In genomic region chr6:144063744-144064401, GRCh38 we compare ENCODE assay signal across 8 cellular contexts. TPM values are rescaled to one million over a fixed set of nuclear protein-coding genes. Genes with fewer than 3 reads are reported as not detected.
DNase-seq lines count a peak whose midpoint lies in the region; ATAC-seq and TF ChIP-seq lines count a peak whose summit lies in the region.

No MANE protein-coding gene starts in this region.

- no peaks in the 10 kb centered on the region for H3K79me2 ChIP-seq in HCT116 (ENCODE audit: insufficient read depth, low read length)

- in situ Hi-C loops in gastrocnemius medialis (cut with MboI; ENCODE audit: low sequenced_read_pairs in 4 of 4), result no loop called here

- POLR2A ChIA-PET in HCT116 (lab: Charles Lee), result no interaction called here

- TF ChIP-seq RAD21 in HCT116 (IDR thresholded peaks at IDR 0.05; ENCODE audit: low read depth), result 0 out of 2 replicates have a peak, but pooled peaks have one; percentile 13

- H3K27me3 ChIP-seq in HCT116 (ENCODE audit: insufficient read depth, low read length), result no peaks in the 10 kb centered on the region
- H3K27me3 ChIP-seq in adipocyte (replicated peaks; ENCODE audit: control insufficient read depth, insufficient read depth, low read length), result peaks cover 29% of the 10 kb centered on the region
- peaks cover 8 to 19% (median 19%) of the 10 kb centered on the region in 3 donors for H3K27me3 ChIP-seq in gastrocnemius medialis

- RAD21 ChIA-PET in HCT116 (lab: Charles Lee; ENCODE audit: low non-redundant PET in 1 of 2, low total read pairs in 2 of 2, uncharacterized antibody in 2 of 2, unreplicated experiment in 2 of 2), result no interaction called here

- H3K27ac ChIP-seq in HCT116 (ENCODE audit: low read depth, low read length), result peak overlapping the region; percentile 27; the same call in 1 of the 2 replicates
- H3K27ac ChIP-seq in gastrocnemius medialis, result peak overlapping the region in 1 of 4 donors; percentile 21

- TF ChIP-seq POLR2A in HCT116 (IDR thresholded peaks at IDR 0.05; ENCODE audit: borderline replicate concordance, extremely low read depth, insufficient read depth, insufficient read length), result no peak
- peak; percentile 27 to 57 for TF ChIP-seq POLR2A in gastrocnemius medialis (IDR thresholded peaks at IDR 0.05)

- H4K20me1 ChIP-seq in HCT116 (ENCODE audit: insufficient read depth), result no peaks in the 10 kb centered on the region

- H3K4me2 ChIP-seq in HCT116 (ENCODE audit: low read length), result peak overlapping the region; percentile 98

- BruUV-seq in HCT116 (replicated peaks; lab: Mats Ljungman, UMichigan), result no TSS peak

- H3K9me3 ChIP-seq in HCT116 (ENCODE audit: control insufficient read depth in 1 of 2, insufficient read depth in 1 of 2, low read depth in 1 of 2, low read length in 2 of 2) (no peaks in the 10 kb centered on the region), adipocyte (ENCODE audit: control insufficient read depth, low read length) (no peaks in the 10 kb centered on the region), gastrocnemius medialis (no peaks in the 10 kb centered on the region)

- peak overlapping the region; percentile 65 for H3K9ac ChIP-seq in HCT116 (ENCODE audit: low read length)
- peak overlapping the region; percentile 46 for H3K9ac ChIP-seq in adipocyte (ENCODE audit: low read length)

- TF ChIP-seq CTCF in GM12872 (IDR thresholded peaks at IDR 0.05; ENCODE audit: insufficient read depth, low read depth, low read length) (0 out of 3 replicates have a peak, but pooled peaks have one; percentile 13), HCT116 (IDR thresholded peaks at IDR 0.05 in 2 of 3, conservative IDR thresholded peaks at IDR 0.05 in 1 of 3; ENCODE audit: borderline replicate concordance in 1 of 3, insufficient read depth in 1 of 3, low read depth in 2 of 3, low read length in 2 of 3) (peak in 1 of 3 experiments; percentile 21; a peak in 2 of 6 replicates), gastrocnemius medialis (IDR thresholded peaks at IDR 0.05 in 4 of 5, conservative IDR thresholded peaks at IDR 0.05 in 1 of 5) (peak in 3 of 5 experiments; percentile 8 to 44 (median 38))

- DNase-seq in HCT116 (ENCODE audit: low read depth, low spot score) (peak; percentile 57), M059J (ENCODE audit: low read depth) (peak; percentile 68), T follicular helper cell (ENCODE audit: low read depth) (peak; percentile 84), adipocyte (ENCODE audit: low read depth) (peak; percentile 72), hypothalamus (lab: John Stamatoyannopoulos, UW) (peak in 47 of 51 donors; percentile 4 to 75 (median 46)), gastrocnemius medialis (peak; percentile 63 to 65), SHP77 treated with DMSO at 0.1 percent for 48 hours (lab: John Stamatoyannopoulos, UW) (no peak)

- peak overlapping the region; percentile 94 for H2AFZ ChIP-seq in HCT116 (ENCODE audit: low read depth, low read length, poor library complexity, severe bottlenecking)

- H3K36me3 ChIP-seq in HCT116 (ENCODE audit: control insufficient read depth in 1 of 2, insufficient read depth in 2 of 2, low read length in 2 of 2), result no peaks in the 10 kb centered on the region
- H3K36me3 ChIP-seq in adipocyte (ENCODE audit: control insufficient read depth, insufficient read depth, low read length, severe bottlenecking), result no peaks in the 10 kb centered on the region
- H3K36me3 ChIP-seq in gastrocnemius medialis, result no peaks in the 10 kb centered on the region

- intact Hi-C loops in HCT116 (cut with micrococcal nuclease) (no loop called here), gastrocnemius medialis (cut with DNase I; ENCODE audit: low total_unique reads) (loop anchor here (1.0 to 2.0 kb wide), 2 partner anchors 31 to 151 kb away; partner anchors contain the start of gene SF3B5)

- CTCF ChIA-PET in HCT116 (lab: Charles Lee), result interaction anchor here (1.0 to 1.6 kb wide), 2 partner anchors 124 to 489 kb away, joined by 3 to 5 read pairs; no protein-coding TSS in a partner anchor

- peak; percentile 97 for ATAC-seq in HCT116
- peak; percentile 81 to 88 for ATAC-seq in gastrocnemius medialis

- H3K9me2 ChIP-seq in HCT116 (ENCODE audit: insufficient read depth), result no peaks in the 10 kb centered on the region

- H3K4me3 ChIP-seq in HCT116 (replicated peaks in 1 of 2; ENCODE audit: low read depth in 1 of 2, low read length in 2 of 2) (peak overlapping the region; percentile 47 to 66), adipocyte (ENCODE audit: low read length) (peak overlapping the region; percentile 83), gastrocnemius medialis (peak overlapping the region; percentile 57 to 82 (median 74))

- peaks cover 0 to 12% of the 10 kb centered on the region in 2 experiments; a peak in 1 of 4 replicates for H3K4me1 ChIP-seq in HCT116 (ENCODE audit: control insufficient read depth in 1 of 2, insufficient read depth in 2 of 2, low read length in 2 of 2)
- H3K4me1 ChIP-seq in adipocyte (ENCODE audit: control insufficient read depth, insufficient read depth, low read length), result peaks cover 7% of the 10 kb centered on the region
- H3K4me1 ChIP-seq in gastrocnemius medialis, result peaks cover 4% of the 10 kb centered on the region in 2 donors

TF ChIP-seq in HCT116, 20 proteins besides CTCF, POLR2A, EP300 and RAD21:
- no peak for TF ChIP-seq ZBTB33 (IDR thresholded peaks at IDR 0.05; ENCODE audit: extremely low read depth, insufficient replicate concordance, low read length)
- TF ChIP-seq JUND (IDR thresholded peaks at IDR 0.05), result no peak
- no peak for TF ChIP-seq CEBPB (IDR thresholded peaks at IDR 0.05; ENCODE audit: low read depth)
- TF ChIP-seq MAX (IDR thresholded peaks at IDR 0.05), result peak; percentile 45; the same call in 1 of the 2 replicates
- no peak for TF ChIP-seq SP1 (IDR thresholded peaks at IDR 0.05; ENCODE audit: low read depth)
- TF ChIP-seq CBX3 (IDR thresholded peaks at IDR 0.05; ENCODE audit: low read depth), result no peak
- TF ChIP-seq TCF7L2 (IDR thresholded peaks at IDR 0.05; ENCODE audit: borderline replicate concordance, extremely low read depth, insufficient read depth, insufficient read length), result no peak
- peak; percentile 76 for TF ChIP-seq POLR2AphosphoS5 (IDR thresholded peaks at IDR 0.05; ENCODE audit: low read depth, low read length)
- no peak for TF ChIP-seq ELF1 (IDR thresholded peaks at IDR 0.05; ENCODE audit: borderline replicate concordance, low read depth)
- peak; percentile 8 for TF ChIP-seq YY1 (IDR thresholded peaks at IDR 0.05; ENCODE audit: extremely low read depth, insufficient replicate concordance, low read depth, low read length)
- TF ChIP-seq ZFX (IDR thresholded peaks at IDR 0.05), result no peak

RNA-seq across cellular contexts. Expression of gene SF3B5, which starts 31.5 kb away (rescaled TPM):
- total RNA-seq in HCT116 (2021; ENCODE audit: unreplicated experiment) (173 TPM), gastrocnemius medialis (100 to 1,000 TPM; 168 to 188 (median 186) TPM)
- 224 and 267 TPM in 2 replicates for polyA plus RNA-seq in HCT116 (2012)
- 211 and 302 TPM in 2 replicates for total RNA-seq in M059J (2014; rRNA removed; shearing (Covaris generic))

RNA-seq across cellular contexts. Expression of gene PLAGL1, which starts 55.8 kb away (rescaled TPM):
- total RNA-seq in HCT116 (2021; ENCODE audit: unreplicated experiment), result 35.6 TPM
- 23.9 and 26.8 TPM in 2 replicates for polyA plus RNA-seq in HCT116 (2012)
- total RNA-seq in M059J (2014; rRNA removed; shearing (Covaris generic)), result 3.9 and 5.4 TPM in 2 replicates
- total RNA-seq in gastrocnemius medialis, result 10 to 100 TPM in 1 of 4 donors, 1 to 10 TPM in 3; 2.4 to 10.9 (median 3.8) TPM
